Comparison of ENCODE assay signal across 1 cellular context in genomic region chr4:7554885-7555284, GRCh38.
TF ChIP-seq lines count a peak whose summit lies in the region.

No MANE protein-coding gene starts in this region.

TF ChIP-seq in H1, 55 proteins besides CTCF, POLR2A, EP300 and RAD21 (continued from another document):
- TF ChIP-seq, protein P1, sequence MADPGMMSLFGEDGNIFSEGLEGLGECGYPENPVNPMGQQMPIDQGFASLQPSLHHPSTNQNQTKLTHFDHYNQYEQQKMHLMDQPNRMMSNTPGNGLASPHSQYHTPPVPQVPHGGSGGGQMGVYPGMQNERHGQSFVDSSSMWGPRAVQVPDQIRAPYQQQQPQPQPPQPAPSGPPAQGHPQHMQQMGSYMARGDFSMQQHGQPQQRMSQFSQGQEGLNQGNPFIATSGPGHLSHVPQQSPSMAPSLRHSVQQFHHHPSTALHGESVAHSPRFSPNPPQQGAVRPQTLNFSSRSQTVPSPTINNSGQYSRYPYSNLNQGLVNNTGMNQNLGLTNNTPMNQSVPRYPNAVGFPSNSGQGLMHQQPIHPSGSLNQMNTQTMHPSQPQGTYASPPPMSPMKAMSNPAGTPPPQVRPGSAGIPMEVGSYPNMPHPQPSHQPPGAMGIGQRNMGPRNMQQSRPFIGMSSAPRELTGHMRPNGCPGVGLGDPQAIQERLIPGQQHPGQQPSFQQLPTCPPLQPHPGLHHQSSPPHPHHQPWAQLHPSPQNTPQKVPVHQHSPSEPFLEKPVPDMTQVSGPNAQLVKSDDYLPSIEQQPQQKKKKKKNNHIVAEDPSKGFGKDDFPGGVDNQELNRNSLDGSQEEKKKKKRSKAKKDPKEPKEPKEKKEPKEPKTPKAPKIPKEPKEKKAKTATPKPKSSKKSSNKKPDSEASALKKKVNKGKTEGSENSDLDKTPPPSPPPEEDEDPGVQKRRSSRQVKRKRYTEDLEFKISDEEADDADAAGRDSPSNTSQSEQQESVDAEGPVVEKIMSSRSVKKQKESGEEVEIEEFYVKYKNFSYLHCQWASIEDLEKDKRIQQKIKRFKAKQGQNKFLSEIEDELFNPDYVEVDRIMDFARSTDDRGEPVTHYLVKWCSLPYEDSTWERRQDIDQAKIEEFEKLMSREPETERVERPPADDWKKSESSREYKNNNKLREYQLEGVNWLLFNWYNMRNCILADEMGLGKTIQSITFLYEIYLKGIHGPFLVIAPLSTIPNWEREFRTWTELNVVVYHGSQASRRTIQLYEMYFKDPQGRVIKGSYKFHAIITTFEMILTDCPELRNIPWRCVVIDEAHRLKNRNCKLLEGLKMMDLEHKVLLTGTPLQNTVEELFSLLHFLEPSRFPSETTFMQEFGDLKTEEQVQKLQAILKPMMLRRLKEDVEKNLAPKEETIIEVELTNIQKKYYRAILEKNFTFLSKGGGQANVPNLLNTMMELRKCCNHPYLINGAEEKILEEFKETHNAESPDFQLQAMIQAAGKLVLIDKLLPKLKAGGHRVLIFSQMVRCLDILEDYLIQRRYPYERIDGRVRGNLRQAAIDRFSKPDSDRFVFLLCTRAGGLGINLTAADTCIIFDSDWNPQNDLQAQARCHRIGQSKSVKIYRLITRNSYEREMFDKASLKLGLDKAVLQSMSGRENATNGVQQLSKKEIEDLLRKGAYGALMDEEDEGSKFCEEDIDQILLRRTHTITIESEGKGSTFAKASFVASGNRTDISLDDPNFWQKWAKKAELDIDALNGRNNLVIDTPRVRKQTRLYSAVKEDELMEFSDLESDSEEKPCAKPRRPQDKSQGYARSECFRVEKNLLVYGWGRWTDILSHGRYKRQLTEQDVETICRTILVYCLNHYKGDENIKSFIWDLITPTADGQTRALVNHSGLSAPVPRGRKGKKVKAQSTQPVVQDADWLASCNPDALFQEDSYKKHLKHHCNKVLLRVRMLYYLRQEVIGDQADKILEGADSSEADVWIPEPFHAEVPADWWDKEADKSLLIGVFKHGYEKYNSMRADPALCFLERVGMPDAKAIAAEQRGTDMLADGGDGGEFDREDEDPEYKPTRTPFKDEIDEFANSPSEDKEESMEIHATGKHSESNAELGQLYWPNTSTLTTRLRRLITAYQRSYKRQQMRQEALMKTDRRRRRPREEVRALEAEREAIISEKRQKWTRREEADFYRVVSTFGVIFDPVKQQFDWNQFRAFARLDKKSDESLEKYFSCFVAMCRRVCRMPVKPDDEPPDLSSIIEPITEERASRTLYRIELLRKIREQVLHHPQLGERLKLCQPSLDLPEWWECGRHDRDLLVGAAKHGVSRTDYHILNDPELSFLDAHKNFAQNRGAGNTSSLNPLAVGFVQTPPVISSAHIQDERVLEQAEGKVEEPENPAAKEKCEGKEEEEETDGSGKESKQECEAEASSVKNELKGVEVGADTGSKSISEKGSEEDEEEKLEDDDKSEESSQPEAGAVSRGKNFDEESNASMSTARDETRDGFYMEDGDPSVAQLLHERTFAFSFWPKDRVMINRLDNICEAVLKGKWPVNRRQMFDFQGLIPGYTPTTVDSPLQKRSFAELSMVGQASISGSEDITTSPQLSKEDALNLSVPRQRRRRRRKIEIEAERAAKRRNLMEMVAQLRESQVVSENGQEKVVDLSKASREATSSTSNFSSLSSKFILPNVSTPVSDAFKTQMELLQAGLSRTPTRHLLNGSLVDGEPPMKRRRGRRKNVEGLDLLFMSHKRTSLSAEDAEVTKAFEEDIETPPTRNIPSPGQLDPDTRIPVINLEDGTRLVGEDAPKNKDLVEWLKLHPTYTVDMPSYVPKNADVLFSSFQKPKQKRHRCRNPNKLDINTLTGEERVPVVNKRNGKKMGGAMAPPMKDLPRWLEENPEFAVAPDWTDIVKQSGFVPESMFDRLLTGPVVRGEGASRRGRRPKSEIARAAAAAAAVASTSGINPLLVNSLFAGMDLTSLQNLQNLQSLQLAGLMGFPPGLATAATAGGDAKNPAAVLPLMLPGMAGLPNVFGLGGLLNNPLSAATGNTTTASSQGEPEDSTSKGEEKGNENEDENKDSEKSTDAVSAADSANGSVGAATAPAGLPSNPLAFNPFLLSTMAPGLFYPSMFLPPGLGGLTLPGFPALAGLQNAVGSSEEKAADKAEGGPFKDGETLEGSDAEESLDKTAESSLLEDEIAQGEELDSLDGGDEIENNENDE (IDR thresholded peaks at IDR 0.05; ENCODE audit: insufficient replicate concordance, low read length), result no peak
- TF ChIP-seq RFX5 (IDR thresholded peaks at IDR 0.05; ENCODE audit: borderline replicate concordance, low read depth, low read length), result no peak
- TF ChIP-seq MAFK (IDR thresholded peaks at IDR 0.05; ENCODE audit: low read depth, low read length), result no peak
- TF ChIP-seq SAP30 (IDR thresholded peaks at IDR 0.05; ENCODE audit: insufficient read depth, insufficient replicate concordance, low read length), result no peak
- TF ChIP-seq SP2 (IDR thresholded peaks at IDR 0.05; ENCODE audit: low read length), result no peak
